Comparison of ENCODE assay signal across 22 cellular contexts in genomic region chr2:10265328-10266132, GRCh38. TPM values are rescaled to one million over a fixed set of nuclear protein-coding genes. Genes with fewer than 3 reads are reported as not detected.
DNase-seq lines count a peak whose midpoint lies in the region; ATAC-seq and TF ChIP-seq lines count a peak whose summit lies in the region.
"Had no signal": no experiment of that assay in that cellular context is flagged by ENCODE, and none has a peak within 500 bp of the region (broad histone marks: within the 10 kb centered on the region; RNA-seq: fewer than 3 reads in every experiment).

No MANE protein-coding gene starts in this region.

- H3K36me3 ChIP-seq in endodermal cell (ENCODE audit: control insufficient read depth, insufficient read depth, low read length) = no peaks in the 10 kb centered on the region
- H3K36me3 ChIP-seq: esophagus muscularis mucosa had no signal

- no peaks in the 10 kb centered on the region for H3K4me1 ChIP-seq in endodermal cell (ENCODE audit: control insufficient read depth, insufficient read depth, low read length)
- H3K4me1 ChIP-seq: psoas muscle had no signal

- no peaks in the 10 kb centered on the region for H3K9me3 Mint-ChIP-seq in endodermal cell
- H3K9me3 Mint-ChIP-seq in immature natural killer cell = peaks cover 0 to 2% (median 0%) of the 10 kb centered on the region in 6 donors
- H3K9me3 Mint-ChIP-seq: activated T-helper 2 cell treated with anti-CD3 and anti-CD28 coated beads, Interferon-gamma antibody, Interleukin-2, Interleukin-4, amounts not matched to agents 10 μg/mL and 5 μg/mL and 100 μg/mL, durations not matched to agents 14 hours and 24 hours and 36 hours; CD4-positive, alpha-beta T cell; nephron had no signal

- H3K27me3 Mint-ChIP-seq in endodermal cell (ENCODE audit: insufficient read depth) (peaks cover 3% of the 10 kb centered on the region), immature natural killer cell (ENCODE audit: low read depth in 3 of 3) (peaks cover 0 to 5% (median 3%) of the 10 kb centered on the region in 3 donors)
- H3K27me3 Mint-ChIP-seq: CD4-positive, alpha-beta T cell had no signal

- H3K9me3 ChIP-seq in endodermal cell (ENCODE audit: control insufficient read depth, low read length) = no peaks in the 10 kb centered on the region
- H3K9me3 ChIP-seq: esophagus muscularis mucosa, psoas muscle had no signal

- H3K27ac Mint-ChIP-seq in endodermal cell (no peak overlapping the region), immature natural killer cell (no peak overlapping the region)
- H3K27ac Mint-ChIP-seq: activated T-helper 2 cell treated with anti-CD3 and anti-CD28 coated beads, Interferon-gamma antibody, Interleukin-2, Interleukin-4, amounts not matched to agents 10 μg/mL and 5 μg/mL and 100 μg/mL, durations not matched to agents 14 hours and 24 hours and 36 hours; CD4-positive, alpha-beta T cell; nephron had no signal

- ATAC-seq in omental fat pad (ENCODE audit: low FRiP score) (no peak), GM21360 (IDR thresholded peaks at IDR 0.05; ENCODE audit: unreplicated experiment) (no peak)
- ATAC-seq: GM12878, HCT116, psoas muscle had no signal

- DNase-seq in AG10803 (ENCODE audit: low read depth) (peak; percentile 34), LNCaP clone FGC (ENCODE audit: low read depth) (peak; percentile 34), endodermal cell (peak; percentile 35), omental fat pad (ENCODE audit: low spot score) (peak; percentile 0), iPS-NIHi11 (ENCODE audit: low spot score) (no peak), inferior parietal cortex (ENCODE audit: extremely low spot score) (no peak), immature natural killer cell (no peak)
- DNase-seq: CD4-positive, alpha-beta T cell; effector CD8-positive, alpha-beta T cell; mesenchymal stem cell; NCI-H2029 treated with DMSO at 0.1 percent for 48 hours; NCI-H446; RPMI8226; stimulated activated CD8-positive, alpha-beta memory T cell treated with anti-CD3 and anti-CD28 coated beads, Interleukin-4, amount 100 ng/mL, for 48 hours; substantia nigra had no signal

- TF ChIP-seq CTCF in AG10803 (conservative IDR thresholded peaks at IDR 0.05; ENCODE audit: low read length) (no peak), LNCaP clone FGC (IDR thresholded peaks at IDR 0.05; ENCODE audit: control insufficient read depth, extremely low read depth, insufficient read depth) (no peak), endodermal cell (conservative IDR thresholded peaks at IDR 0.05) (no peak), omental fat pad (IDR thresholded peaks at IDR 0.05) (no peak)

- no peak overlapping the region for H3K4me3 Mint-ChIP-seq in endodermal cell
- no peak overlapping the region for H3K4me3 Mint-ChIP-seq in immature natural killer cell
- H3K4me3 Mint-ChIP-seq: CD4-positive, alpha-beta T cell; nephron had no signal

- no peak overlapping the region for H3K27ac ChIP-seq in endodermal cell (ENCODE audit: low read depth, low read length)
- H3K27ac ChIP-seq: esophagus muscularis mucosa, psoas muscle had no signal

- H3K36me3 Mint-ChIP-seq in endodermal cell (ENCODE audit: low read depth) (no peaks in the 10 kb centered on the region), immature natural killer cell (peaks cover 0 to 3% (median 0%) of the 10 kb centered on the region in 3 donors)

- H3K9ac ChIP-seq in endodermal cell (ENCODE audit: extremely low read depth, low read length, poor library complexity, severe bottlenecking) = no peak overlapping the region

- WGBS in endodermal cell (ENCODE audit: insufficient coverage in 1 of 2, insufficient read length in 1 of 2), 2 experiments = 91 to 92% methylated on average over 16 to 18 of the region's 18 CpGs

- H3K27me3 ChIP-seq in endodermal cell (ENCODE audit: control insufficient read depth, insufficient read depth, low read length, poor library complexity, severe bottlenecking) = no peaks in the 10 kb centered on the region
- H3K27me3 ChIP-seq: esophagus muscularis mucosa had no signal

- H3K4me1 Mint-ChIP-seq in endodermal cell (no peaks in the 10 kb centered on the region), immature natural killer cell (peaks cover 0 to under 1% of the 10 kb centered on the region in 2 donors)
- H3K4me1 Mint-ChIP-seq: nephron had no signal

- H3K4me3 ChIP-seq in AG10803 (ENCODE audit: low read length) (no peak overlapping the region), LNCaP clone FGC (ENCODE audit: low read depth, low read length) (no peak overlapping the region), endodermal cell (ENCODE audit: low read length) (no peak overlapping the region)
- H3K4me3 ChIP-seq: esophagus muscularis mucosa, GM12878, psoas muscle had no signal

RNA-seq across cellular contexts. Expression of gene HPCAL1, which starts 37.2 kb away (rescaled TPM):
- total RNA-seq in endodermal cell (1 to 10 TPM; 6.8 to 8.1 TPM), omental fat pad (10 to 100 TPM; 51.8 to 75.8 (median 67.8) TPM)
- polyA plus RNA-seq in endodermal cell (2013, experiment 1 of 2) = 17.6 TPM
- 14.0 TPM for polyA plus RNA-seq in endodermal cell (2013, experiment 2 of 2)
- 10 to 100 TPM; 64.9 to 89.7 (median 88.9) TPM for polyA plus RNA-seq in immature natural killer cell

Comparison
In these comparisons a context has a peak if more than half of its experiments do, and no peak if none do; other contexts are left out.
1. DNase-seq: peak in AG10803 (single experiment), LNCaP clone FGC (single experiment), endodermal cell (single experiment) and omental fat pad (single experiment); none in iPS-NIHi11 (single experiment), inferior parietal cortex (single experiment) and immature natural killer cell (0 of 3).
2. RNA of gene HPCAL1, which starts 37.2 kb away (total RNA-seq): 51.8 to 75.8 TPM in omental fat pad; 6.8 to 8.1 TPM in endodermal cell; every median in the first group is over 4 times any median in the second.